Comparison of ENCODE assay signal across 24 cellular contexts in genomic region chr4:120084327-120084726, GRCh38.
"Had no signal": no experiment of that assay in that cellular context is flagged by ENCODE, and none has a peak within 500 bp of the region (broad histone marks: within the 10 kb centered on the region; RNA-seq: fewer than 3 reads in every experiment).

No MANE protein-coding gene starts in this region.

- H3K4me1 ChIP-seq: parathyroid adenoma, psoas muscle, right lobe of liver, sigmoid colon, stomach, thyroid gland, tibial nerve, upper lobe of left lung, vagina had no signal

- H3K4me2 ChIP-seq: neural progenitor cell had no signal

- H3K9ac ChIP-seq: neural progenitor cell, parathyroid adenoma had no signal

- ATAC-seq: psoas muscle; right cardiac atrium; right lobe of liver; stimulated activated effector memory CD8-positive, alpha-beta T cell treated with anti-CD3 and anti-CD28 coated beads, Interleukin-12 subunit alpha, Interleukin-12 subunit beta, amount 100 ng/mL, for 72 hours; stimulated activated naive B cell treated with anti-CD40 and anti-IgM and Interleukin-4, amounts not matched to agents 10 μg/mL and 1 μg/mL and 100 μg/mL, for 72 hours had no signal

- H2AFZ ChIP-seq: neural progenitor cell, parathyroid adenoma had no signal

- H3K9me3 ChIP-seq: ovary, psoas muscle, right lobe of liver, sigmoid colon, thoracic aorta, thyroid gland, tibial nerve, vagina had no signal

- H3K27ac ChIP-seq: neural progenitor cell, ovary, parathyroid adenoma, psoas muscle, right lobe of liver, sigmoid colon, stomach, thoracic aorta, thyroid gland, tibial nerve, upper lobe of left lung, vagina had no signal

- H3K27me3 ChIP-seq: neural progenitor cell, ovary, right lobe of liver, sigmoid colon, stomach, thyroid gland, tibial nerve, upper lobe of left lung, vagina had no signal

- H3K36me3 ChIP-seq: neural progenitor cell, ovary, right lobe of liver, sigmoid colon, stomach, thoracic aorta, thyroid gland, tibial nerve, upper lobe of left lung, vagina had no signal

- DNase-seq: occipital lobe; ovary; posterior cingulate gyrus; psoas muscle; right cardiac atrium; right lobe of liver; sigmoid colon; small intestine; stimulated activated CD4-positive, alpha-beta T cell treated with anti-CD3 and anti-CD28 coated beads, Interleukin-15, amount 100 ng/mL, for 24 hours; stimulated activated CD4-positive, alpha-beta T cell treated with anti-CD3 and anti-CD28 coated beads, Interleukin-2, amount 100 ng/mL, for 24 hours; stimulated activated CD4-positive, alpha-beta T cell treated with anti-CD3 and anti-CD28 coated beads, Interleukin-2, amount 100 ng/mL, for 48 hours; stimulated activated CD4-positive, alpha-beta T cell treated with anti-CD3 and anti-CD28 coated beads, Interleukin-4, amount 100 ng/mL, for 24 hours; stimulated activated naive B cell treated with anti-CD40 and anti-IgM and Interleukin-4, amounts not matched to agents 10 μg/mL and 1 μg/mL and 100 μg/mL, for 72 hours; stimulated activated naive CD4-positive, alpha-beta T cell treated with Interleukin-2 at 50 U/mL for 16 hours; stomach; thyroid gland; trophoblast cell; upper lobe of left lung had no signal

- H3K4me3 ChIP-seq: neural progenitor cell, ovary, psoas muscle, right lobe of liver, sigmoid colon, stomach, thoracic aorta, thyroid gland, tibial nerve, upper lobe of left lung, vagina had no signal
